ENCODE assay signal across 17 cellular contexts in the genomic region with DNA sequence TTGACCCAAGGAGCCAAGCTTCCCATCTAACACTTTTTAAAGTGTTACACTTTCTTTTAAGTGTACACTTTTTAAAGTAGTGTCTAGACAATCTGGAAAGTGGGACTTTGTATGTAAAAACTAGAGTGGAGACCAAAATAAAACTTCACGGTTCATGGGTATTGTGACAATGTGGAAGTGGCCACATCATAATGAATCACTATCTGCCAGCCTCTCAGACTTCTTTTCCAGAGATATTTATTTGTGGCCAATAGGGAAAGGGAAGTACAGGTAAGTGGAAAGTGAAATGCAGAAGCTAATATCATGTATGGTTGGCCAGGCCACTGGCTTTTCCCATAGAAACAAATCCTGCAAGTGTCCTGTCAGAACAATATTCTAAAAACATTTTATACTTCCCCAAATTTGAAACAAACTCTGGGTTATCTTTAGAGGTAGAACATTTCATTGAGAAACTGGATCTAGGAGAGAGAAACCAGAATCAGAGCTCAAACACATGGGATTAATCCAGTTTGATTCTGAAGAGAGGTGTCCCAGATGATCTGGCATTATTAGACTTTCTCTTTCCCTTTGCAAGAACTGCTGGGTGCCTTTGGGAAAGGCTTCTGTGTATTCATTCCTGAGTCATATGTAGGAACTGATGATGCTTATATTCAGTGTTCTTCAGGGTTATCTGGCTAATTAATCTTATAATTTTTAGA. TPM values are rescaled to one million over a fixed set of nuclear protein-coding genes. Genes with fewer than 3 reads are reported as not detected.
DNase-seq lines count a peak whose midpoint lies in the region; ATAC-seq, FAIRE-seq and TF ChIP-seq lines count a peak whose summit lies in the region.
"Had no signal": no experiment of that assay in that cellular context is flagged by ENCODE, and none has a peak within 500 bp of the region (broad histone marks: within the 10 kb centered on the region; RNA-seq: fewer than 3 reads in every experiment).

No MANE protein-coding gene starts in this region.

- H3K4me1 Mint-ChIP-seq in Calu3 (ENCODE audit: low read depth, unreplicated experiment), result peaks cover 41% of the 10 kb centered on the region

- H3K9me3 ChIP-seq in A549 (no peaks in the 10 kb centered on the region), GM23248 (ENCODE audit: low read depth) (no peaks in the 10 kb centered on the region)
- H3K9me3 ChIP-seq: testis had no signal

- ATAC-seq in A549 (no peak), SK-N-SH treated with all-trans-retinoic acid at 6 μM for 48 hours (peak; percentile 66), GM19035 (IDR thresholded peaks at IDR 0.05; ENCODE audit: unreplicated experiment) (no peak)

- peaks cover 9% of the 10 kb centered on the region; the same call in 1 of the 2 replicates for H3F3A ChIP-seq in GM23248 (ENCODE audit: insufficient read depth)

- TF ChIP-seq CTCF in A549 (IDR thresholded peaks at IDR 0.05), result no peak
- no peak for TF ChIP-seq CTCF in foreskin fibroblast (IDR thresholded peaks at IDR 0.05; ENCODE audit: low read depth, low read length)
- TF ChIP-seq CTCF in Calu3 (IDR thresholded peaks at IDR 0.05; ENCODE audit: unreplicated experiment), result no peak

- no peak overlapping the region for H3K27ac Mint-ChIP-seq in Calu3 (ENCODE audit: unreplicated experiment)
- H3K27ac Mint-ChIP-seq: endodermal cell had no signal

- intact Hi-C loops in Calu3 (cut with micrococcal nuclease; ENCODE audit: unreplicated experiment), result no loop called here

- TF ChIP-seq RAD21 in A549 (conservative IDR thresholded peaks at IDR 0.05 in 1 of 2, IDR thresholded peaks at IDR 0.05 in 1 of 2), result no peak

- no peaks in the 10 kb centered on the region for H3K36me3 ChIP-seq in GM23248 (ENCODE audit: low read depth)

- no peak for DNase-seq in A549 (ENCODE audit: low read depth in 1 of 2, low spot score in 1 of 2)
- DNase-seq in GM23248, result peak; percentile 67
- DNase-seq in foreskin fibroblast, result peak; percentile 39 to 71
- DNase-seq in NCI-H146 treated with DMSO at 0.1 percent for 48 hours (lab: John Stamatoyannopoulos, UW; ENCODE audit: unreplicated experiment), result no peak
- DNase-seq in GM19239 (ENCODE audit: insufficient read length, low spot score), result no peak
- DNase-seq in Calu3, result no peak
- DNase-seq: activated naive CD4-positive, alpha-beta T cell treated with Interleukin-2 at 50 U/mL for 16 hours; DMS153; endodermal cell; head of caudate nucleus; kidney; NCI-H187 treated with DMSO at 0.1 percent for 48 hours; NCI-H69; stimulated activated CD4-positive, alpha-beta T cell treated with anti-CD3 and anti-CD28 coated beads, Interleukin-15, amount 100 ng/mL, for 24 hours; testis had no signal

- CTCF ChIA-PET in A549 (lab: Yijun Ruan, JAX) (interaction anchor here (1.2 kb wide), 1 partner anchor 9 kb away, joined by 3 read pairs; no protein-coding TSS in a partner anchor), Calu3 (lab: Charles Lee) (no interaction called here)

- peak overlapping the region; percentile 33; the same call in 1 of the 2 replicates for H2AFZ ChIP-seq in GM23248

- 19% methylated on average over 1 of the region's 1 CpG for WGBS in A549 (ENCODE audit: missing lambda C conversion rate)
- 13 to 14% methylated on average over 1 of the region's 1 CpG for WGBS in GM23248 (ENCODE audit: low coverage in 1 of 2, low lambda C conversion rate in 2 of 2, missing lambda C conversion rate in 2 of 2), 2 experiments

- TF ChIP-seq POLR2A in A549 (IDR thresholded peaks at IDR 0.05; ENCODE audit: low read length), result no peak

- H3K79me2 ChIP-seq in GM23248 (ENCODE audit: insufficient read depth), result no peaks in the 10 kb centered on the region

- no peaks in the 10 kb centered on the region for H4K20me1 ChIP-seq in GM23248 (ENCODE audit: insufficient read depth)

- no peak for TF ChIP-seq EP300 in A549 (IDR thresholded peaks at IDR 0.05)

- H3K36me3 Mint-ChIP-seq in Calu3 (ENCODE audit: insufficient read depth, unreplicated experiment), result no peaks in the 10 kb centered on the region

- no peaks in the 10 kb centered on the region for H3K9me2 ChIP-seq in GM23248 (ENCODE audit: insufficient read depth)

- in situ Hi-C loops in GM23248 (cut with MboI), result no loop called here

- H3K4me3 Mint-ChIP-seq in Calu3 (ENCODE audit: low read depth, unreplicated experiment), result no peak overlapping the region
- H3K4me3 Mint-ChIP-seq: endodermal cell had no signal

- H3K9me3 Mint-ChIP-seq in Calu3 (ENCODE audit: low read depth, unreplicated experiment), result no peaks in the 10 kb centered on the region
- H3K9me3 Mint-ChIP-seq: endodermal cell had no signal

- H3K4me3 ChIP-seq in A549 (no peak overlapping the region), GM23248 (no peak overlapping the region), foreskin fibroblast (ENCODE audit: low read depth in 1 of 2, low read length in 2 of 2) (no peak overlapping the region)
- H3K4me3 ChIP-seq: testis had no signal

- no peak for FAIRE-seq in A549 (lab: Jason Lieb, UNC)
- FAIRE-seq in GM19239 (lab: Jason Lieb, UNC), result no peak
- FAIRE-seq: kidney had no signal

- POLR2A ChIA-PET in A549 (lab: Yijun Ruan, JAX), result no interaction called here

- no peak overlapping the region for H3K9ac ChIP-seq in GM23248

- H3K4me2 ChIP-seq in A549 (peak overlapping the region; percentile 16; the same call in 1 of the 3 replicates), GM23248 (ENCODE audit: unreplicated experiment) (peak overlapping the region; percentile 43)

- peaks cover 26% of the 10 kb centered on the region for H3K4me1 ChIP-seq in A549
- peaks cover 14% of the 10 kb centered on the region for H3K4me1 ChIP-seq in GM23248 (ENCODE audit: insufficient read depth)
- H3K4me1 ChIP-seq: testis had no signal

- H3K27me3 ChIP-seq in GM23248 (replicated peaks; ENCODE audit: insufficient read depth), result no peaks in the 10 kb centered on the region
- H3K27me3 ChIP-seq: testis had no signal

- H3K27ac ChIP-seq in A549 (no peak overlapping the region), GM23248 (peak overlapping the region; percentile 9; the same call in 1 of the 2 replicates)
- H3K27ac ChIP-seq: testis had no signal

- H3K27me3 Mint-ChIP-seq in Calu3 (ENCODE audit: unreplicated experiment), result no peaks in the 10 kb centered on the region

- no TSS peak for BruUV-seq in Calu3 (replicated peaks; lab: Mats Ljungman, UMichigan)

TF ChIP-seq in A549, 52 proteins besides CTCF, POLR2A, EP300 and RAD21 (continues in another document):
- no peak for TF ChIP-seq SMC3 (IDR thresholded peaks at IDR 0.05)
- TF ChIP-seq, protein P1, sequence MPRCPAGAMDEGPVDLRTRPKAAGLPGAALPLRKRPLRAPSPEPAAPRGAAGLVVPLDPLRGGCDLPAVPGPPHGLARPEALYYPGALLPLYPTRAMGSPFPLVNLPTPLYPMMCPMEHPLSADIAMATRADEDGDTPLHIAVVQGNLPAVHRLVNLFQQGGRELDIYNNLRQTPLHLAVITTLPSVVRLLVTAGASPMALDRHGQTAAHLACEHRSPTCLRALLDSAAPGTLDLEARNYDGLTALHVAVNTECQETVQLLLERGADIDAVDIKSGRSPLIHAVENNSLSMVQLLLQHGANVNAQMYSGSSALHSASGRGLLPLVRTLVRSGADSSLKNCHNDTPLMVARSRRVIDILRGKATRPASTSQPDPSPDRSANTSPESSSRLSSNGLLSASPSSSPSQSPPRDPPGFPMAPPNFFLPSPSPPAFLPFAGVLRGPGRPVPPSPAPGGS (IDR thresholded peaks at IDR 0.05), result no peak
- no peak for TF ChIP-seq GATA3 (IDR thresholded peaks at IDR 0.05; ENCODE audit: borderline replicate concordance)
- TF ChIP-seq JUNB (IDR thresholded peaks at IDR 0.05), result no peak
- no peak for TF ChIP-seq KDM5A (IDR thresholded peaks at IDR 0.05)
- no peak for TF ChIP-seq FOSL2 (IDR thresholded peaks at IDR 0.05)
- TF ChIP-seq FOSL2 (CRISPR knock-in tag; IDR thresholded peaks at IDR 0.05), result no peak
- no peak for TF ChIP-seq ZNF302 (CRISPR knock-in tag; IDR thresholded peaks at IDR 0.05)
- TF ChIP-seq CBX2 (IDR thresholded peaks at IDR 0.05; ENCODE audit: borderline replicate concordance, low read depth), result no peak

TF ChIP-seq in SK-N-SH treated with all-trans-retinoic acid at 6 μM for 48 hours, 23 proteins besides CTCF, POLR2A, EP300 and RAD21 (continues in another document):
- TF ChIP-seq ESRRG (CRISPR knock-in tag; IDR thresholded peaks at IDR 0.05), result no peak
- TF ChIP-seq, protein P2, sequence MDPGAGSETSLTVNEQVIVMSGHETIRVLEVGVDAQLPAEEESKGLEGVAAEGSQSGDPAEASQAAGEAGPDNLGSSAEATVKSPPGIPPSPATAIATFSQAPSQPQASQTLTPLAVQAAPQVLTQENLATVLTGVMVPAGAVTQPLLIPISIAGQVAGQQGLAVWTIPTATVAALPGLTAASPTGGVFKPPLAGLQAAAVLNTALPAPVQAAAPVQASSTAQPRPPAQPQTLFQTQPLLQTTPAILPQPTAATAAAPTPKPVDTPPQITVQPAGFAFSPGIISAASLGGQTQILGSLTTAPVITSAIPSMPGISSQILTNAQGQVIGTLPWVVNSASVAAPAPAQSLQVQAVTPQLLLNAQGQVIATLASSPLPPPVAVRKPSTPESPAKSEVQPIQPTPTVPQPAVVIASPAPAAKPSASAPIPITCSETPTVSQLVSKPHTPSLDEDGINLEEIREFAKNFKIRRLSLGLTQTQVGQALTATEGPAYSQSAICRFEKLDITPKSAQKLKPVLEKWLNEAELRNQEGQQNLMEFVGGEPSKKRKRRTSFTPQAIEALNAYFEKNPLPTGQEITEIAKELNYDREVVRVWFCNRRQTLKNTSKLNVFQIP (CRISPR knock-in tag; IDR thresholded peaks at IDR 0.05; ENCODE audit: borderline replicate concordance, low read depth), result no peak
- TF ChIP-seq TOX (CRISPR knock-in tag; IDR thresholded peaks at IDR 0.05; ENCODE audit: borderline replicate concordance), result no peak
- no peak for TF ChIP-seq ZNF565 (CRISPR knock-in tag; conservative IDR thresholded peaks at IDR 0.05; ENCODE audit: low read depth)

RNA-seq across cellular contexts. Expression of a gene that starts 2.0 kb away (rescaled TPM):
- polyA plus RNA-seq in A549 (2011; rRNA removed) (not detected in 2 replicates), A549 (2017; fragmentation: RNase III; extraction: RNeasy Plus Mini Kit Qiagen cat#74134 plus additional on column Dnase treatment) (not detected in 3 replicates), GM23248 (2016; fragmentation: Nextera tagmentation; extraction: Ambion mirVana) (0.11 TPM in 1 of 2 replicates, not detected in the other)
- polyA plus RNA-seq in A549 (2012; cell fraction: cytosol; rRNA removed), result not detected in 2 replicates
- polyA plus RNA-seq in A549 (2012; cell fraction: nucleus; rRNA removed), result not detected in 2 replicates
- polyA minus RNA-seq in A549 (2011; rRNA and poly(A)+ RNA removed), result not detected in 2 replicates
- total RNA-seq in GM23248 (2014; rRNA removed; shearing (Covaris generic)), result 0.22 TPM in 1 of 2 replicates, not detected in the other
- total RNA-seq in Calu3 (2022), result not detected in 2 replicates
- total RNA-seq: endodermal cell, kidney had no signal

Comparison
In these comparisons a context has a peak if more than half of its experiments do, and no peak if none do; other contexts are left out.
1. DNase-seq: peak in GM23248 (single experiment) and foreskin fibroblast (2 of 2); none in A549 (0 of 2), NCI-H146 treated with DMSO at 0.1 percent for 48 hours (single experiment), GM19239 (single experiment) and Calu3 (single experiment).